ENCODE assay signal across 1 cellular context in the genomic region with DNA sequence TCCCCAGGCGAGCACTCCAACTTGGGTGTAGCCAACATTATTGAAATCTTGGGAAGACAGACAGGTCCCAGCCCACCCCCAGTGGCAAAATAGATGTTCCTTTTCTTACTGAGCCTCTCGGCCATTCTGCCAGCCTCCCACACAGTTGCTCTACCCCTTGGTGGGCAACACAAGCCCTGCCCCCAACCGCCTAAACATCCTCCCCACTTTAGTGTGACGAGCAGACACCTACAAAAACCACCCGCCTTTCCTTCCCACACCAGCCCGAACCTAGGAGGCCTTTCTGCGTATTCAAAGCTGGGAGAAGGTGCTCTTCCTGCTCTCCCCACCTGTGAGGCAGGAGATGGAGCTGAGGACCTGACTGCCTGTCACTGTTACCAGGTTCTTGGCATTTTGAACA.
TF ChIP-seq lines count a peak whose summit lies in the region.

No MANE protein-coding gene starts in this region.

TF ChIP-seq in H1, 55 proteins besides CTCF, POLR2A, EP300 and RAD21:
- TF ChIP-seq TEAD4 (IDR thresholded peaks at IDR 0.05; ENCODE audit: low read depth, low read length) (no peak), MAFK (IDR thresholded peaks at IDR 0.05; ENCODE audit: low read depth, low read length) (no peak)
